8 cellular contexts compared by ENCODE assay signal in genomic region chr19:11434703-11435056, GRCh38. TPM values are rescaled to one million over a fixed set of nuclear protein-coding genes. Genes with fewer than 3 reads are reported as not detected.
DNase-seq lines count a peak whose midpoint lies in the region; ATAC-seq, FAIRE-seq and TF ChIP-seq lines count a peak whose summit lies in the region.

No MANE protein-coding gene starts in this region.

- H3K27ac ChIP-seq in K562 (ENCODE audit: extremely low read depth, low read depth, low read length): peak overlapping the region; percentile 19; the same call in 1 of the 3 replicates

- no peaks in the 10 kb centered on the region for H3K27me3 ChIP-seq in K562 (ENCODE audit: control insufficient read depth in 2 of 2, insufficient read depth in 2 of 2, low read length in 2 of 2)

- WGBS in K562 (ENCODE audit: insufficient coverage, low coverage, missing lambda C conversion rate): under 1% methylated on average over 9 of the region's 9 CpGs

- peaks cover 5% of the 10 kb centered on the region for H3K9me1 ChIP-seq in K562 (ENCODE audit: control insufficient read depth, insufficient read depth, low read length)

- H3K4me2 ChIP-seq in K562 (ENCODE audit: insufficient read depth, low read length): peak overlapping the region; percentile 92

- in situ Hi-C loops in K562 (cut with MboI): loop anchor here (5.0 kb wide), 1 partner anchor 137 kb away; the partner anchor contains the start of gene TSPAN16

- intact Hi-C loops in K562 (cut with micrococcal nuclease) (loop anchor here (1.0 to 2.0 kb wide), 2 partner anchors 50 to 60 kb away; partner anchors contain the start of genes EPOR and SWSAP1), mucosa of descending colon (cut with DNase I, micrococcal nuclease) (no loop called here)

- peaks cover 11 to 22% of the 10 kb centered on the region in 2 experiments; a peak in 4 of 5 replicates for H3K4me1 ChIP-seq in K562 (replicated peaks in 1 of 2; ENCODE audit: control insufficient read depth in 2 of 2, insufficient read depth in 2 of 2, low read length in 2 of 2)
- H3K4me1 ChIP-seq in mucosa of descending colon (ENCODE audit: low read depth): peaks cover 9% of the 10 kb centered on the region

- BruUV-seq in K562 (replicated peaks; lab: Mats Ljungman, UMichigan): no TSS peak

- no peak for DNase-seq in K562 (ENCODE audit: extremely low read depth in 1 of 4, low spot score in 3 of 4)
- no peak for DNase-seq in mucosa of descending colon
- DNase-seq in pons (ENCODE audit: low spot score): no peak
- no peak for DNase-seq in NOMO-1 treated with DMSO at 0.1 percent for 48 hours (lab: John Stamatoyannopoulos, UW; ENCODE audit: unreplicated experiment)
- DNase-seq in inferior parietal cortex (ENCODE audit: extremely low spot score): no peak

- ATAC-seq in GM19035 (IDR thresholded peaks at IDR 0.05; ENCODE audit: unreplicated experiment): peak; percentile 17
- ATAC-seq in HG03135 (IDR thresholded peaks at IDR 0.05; ENCODE audit: unreplicated experiment): peak; percentile 22
- peak; percentile 10 for ATAC-seq in K562
- peak; percentile 1 for ATAC-seq in mucosa of descending colon
- ATAC-seq in GM19463 (IDR thresholded peaks at IDR 0.05; ENCODE audit: unreplicated experiment): no peak

- H3K36me3 ChIP-seq in K562 (ENCODE audit: control insufficient read depth, insufficient read depth, low read length) (peaks cover 30% of the 10 kb centered on the region), mucosa of descending colon (ENCODE audit: low read depth) (peaks cover 7% of the 10 kb centered on the region)

- peaks cover 20% of the 10 kb centered on the region for H3K79me2 ChIP-seq in K562 (ENCODE audit: control insufficient read depth, insufficient read depth, low read length)

- FAIRE-seq in K562 (lab: Jason Lieb, UNC): no peak

- no peaks in the 10 kb centered on the region for H3K9me3 ChIP-seq in K562 (replicated peaks; ENCODE audit: control insufficient read depth, insufficient read depth, low read depth, low read length)
- no peaks in the 10 kb centered on the region for H3K9me3 ChIP-seq in mucosa of descending colon

- TF ChIP-seq CTCF in K562 (IDR thresholded peaks at IDR 0.05 in 2 of 3, conservative IDR thresholded peaks at IDR 0.05 in 1 of 3; ENCODE audit: insufficient read depth in 2 of 3, low read depth in 1 of 3, low read length in 3 of 3) (no peak), mucosa of descending colon (IDR thresholded peaks at IDR 0.05) (no peak)

- no peak for TF ChIP-seq POLR2A in K562 (conservative IDR thresholded peaks at IDR 0.05)

- TF ChIP-seq RAD21 in K562 (CRISPR knock-in tag; conservative IDR thresholded peaks at IDR 0.05 in 1 of 2, IDR thresholded peaks at IDR 0.05 in 1 of 2): no peak

- peak overlapping the region; percentile 40 to 95 for H3K9ac ChIP-seq in K562 (ENCODE audit: insufficient read depth in 1 of 2, low read depth in 2 of 2, low read length in 2 of 2)

- H4K20me1 ChIP-seq in K562 (replicated peaks; ENCODE audit: control insufficient read depth, insufficient read depth, low read length): no peaks in the 10 kb centered on the region

- TF ChIP-seq EP300 in K562 (IDR thresholded peaks at IDR 0.05; ENCODE audit: low read length): no peak

- CTCF ChIA-PET in K562 (lab: Yijun Ruan, JAX; ENCODE audit: low intra/inter-chr PET ratio): interaction anchor here (0.7 kb wide), 1 partner anchor 203 kb away, joined by 3 read pairs; no protein-coding TSS in a partner anchor

- POLR2A ChIA-PET in K562 (lab: Yijun Ruan, JAX): interaction anchor here (0.6 to 1.4 kb wide), 6 partner anchors 17 to 505 kb away, joined by 3 to 6 read pairs (median 3); no protein-coding TSS in a partner anchor

- H3K4me3 ChIP-seq in K562 (peak overlapping the region; percentile 65), mucosa of descending colon (peak overlapping the region; percentile 28)

- peak overlapping the region; percentile 98 for H2AFZ ChIP-seq in K562 (ENCODE audit: low read depth, low read length)

RNA-seq across cellular contexts. Expression of gene ODAD3, which starts 0.2 kb away (rescaled TPM):
- 0.25 and 0.74 TPM in 2 replicates for total RNA-seq in K562 (2011; cell fraction: chromatin; rRNA removed; ENCODE audit: low replicate concordance)
- total RNA-seq in K562 (2011; cell fraction: nucleolus; rRNA removed): 0.26 and 1.2 TPM in 2 replicates
- 0.29 TPM in 1 of 2 replicates, not detected in the other for total RNA-seq in K562 (2011; cell fraction: nucleoplasm; rRNA removed)
- total RNA-seq in K562 (2014; rRNA removed): 0.08 and 0.14 TPM in 2 replicates
- total RNA-seq in K562 (2014; rRNA removed; fragmentation: Illumina TruSeq; extraction: Trizol): 0.11 TPM in 1 of 2 replicates, not detected in the other
- total RNA-seq in K562 (2015; rRNA removed; fragmentation: Illumina TruSeq; extraction: Trizol): 0.08 TPM in 1 of 2 replicates, not detected in the other
- 0.18 and 0.51 TPM in 2 replicates for total RNA-seq in K562 (2021)
- polyA plus RNA-seq in K562 (2011; rRNA removed): 0.19 TPM in 1 of 2 replicates, not detected in the other
- polyA plus RNA-seq in K562 (2011; cell fraction: cytosol; rRNA removed): 0.12 TPM in 2 replicates
- 0.54 and 0.66 TPM in 2 replicates for polyA plus RNA-seq in K562 (2011; cell fraction: nucleus; rRNA removed)
- 0.16 and 0.19 TPM in 2 replicates for polyA plus RNA-seq in K562 (2012)
- polyA plus RNA-seq in K562 (2014; fragmentation: Illumina TruSeq; extraction: Trizol): 0.08 and 0.12 TPM in 2 replicates
- under 1 TPM; 0.07 to 0.18 TPM for polyA plus RNA-seq in K562 (2014; fragmentation: Nextera tagmentation; extraction: Ambion mirVana)
- polyA plus RNA-seq in K562 (2014; rRNA removed): 0.72 and 1.5 TPM in 2 replicates
- polyA minus RNA-seq in K562 (2011; rRNA and poly(A)+ RNA removed): not detected in 2 replicates
- not detected in 2 replicates for polyA minus RNA-seq in K562 (2011; cell fraction: cytosol; rRNA and poly(A)+ RNA removed)
- polyA minus RNA-seq in K562 (2011; cell fraction: nucleus; rRNA and poly(A)+ RNA removed): 0.13 and 0.22 TPM in 2 replicates
- total RNA-seq in mucosa of descending colon: under 1 TPM in 2 of 3 donors, not detected in 1; 0.14 to 0.28 TPM

RNA-seq across cellular contexts. Expression of gene PRKCSH, which starts 0.8 kb away (rescaled TPM):
- 161 and 438 TPM in 2 replicates for total RNA-seq in K562 (2011; cell fraction: chromatin; rRNA removed; ENCODE audit: low replicate concordance)
- 419 and 446 TPM in 2 replicates for total RNA-seq in K562 (2011; cell fraction: nucleolus; rRNA removed)
- 236 and 271 TPM in 2 replicates for total RNA-seq in K562 (2011; cell fraction: nucleoplasm; rRNA removed)
- total RNA-seq in K562 (2014; rRNA removed) (99.4 and 135 TPM in 2 replicates), K562 (2014; rRNA removed; fragmentation: Illumina TruSeq; extraction: Trizol) (25.6 and 28.4 TPM in 2 replicates), K562 (2015; rRNA removed; fragmentation: Illumina TruSeq; extraction: Trizol) (48.1 and 52.1 TPM in 2 replicates), K562 (2021) (297 and 303 TPM in 2 replicates), mucosa of descending colon (100 to 1,000 TPM; 249 to 337 (median 302) TPM)
- polyA plus RNA-seq in K562 (2011; rRNA removed) (39.1 and 96.2 TPM in 2 replicates), K562 (2014; fragmentation: Illumina TruSeq; extraction: Trizol) (155 and 235 TPM in 2 replicates), K562 (2014; fragmentation: Nextera tagmentation; extraction: Ambion mirVana) (1 to 10 TPM; 2.3 to 6.9 TPM), K562 (2014; rRNA removed) (76.5 and 88.9 TPM in 2 replicates)
- polyA plus RNA-seq in K562 (2011; cell fraction: cytosol; rRNA removed): 68.3 and 79.6 TPM in 2 replicates
- polyA plus RNA-seq in K562 (2011; cell fraction: nucleus; rRNA removed): 221 and 243 TPM in 2 replicates
- 242 and 451 TPM in 2 replicates for polyA plus RNA-seq in K562 (2012)
- 31.6 and 32.5 TPM in 2 replicates for polyA minus RNA-seq in K562 (2011; rRNA and poly(A)+ RNA removed)
- 147 and 227 TPM in 2 replicates for polyA minus RNA-seq in K562 (2011; cell fraction: cytosol; rRNA and poly(A)+ RNA removed)
- 56.5 and 75.8 TPM in 2 replicates for polyA minus RNA-seq in K562 (2011; cell fraction: nucleus; rRNA and poly(A)+ RNA removed)

RNA-seq across cellular contexts. Expression of gene RGL3, which starts 15.6 kb away (rescaled TPM):
- 1.2 and 4.6 TPM in 2 replicates for total RNA-seq in K562 (2011; cell fraction: chromatin; rRNA removed; ENCODE audit: low replicate concordance)
- total RNA-seq in K562 (2011; cell fraction: nucleolus; rRNA removed): 1.3 and 1.5 TPM in 2 replicates
- 0.38 and 2.1 TPM in 2 replicates for total RNA-seq in K562 (2011; cell fraction: nucleoplasm; rRNA removed)
- total RNA-seq in K562 (2014; rRNA removed) (0.16 and 0.32 TPM in 2 replicates), K562 (2014; rRNA removed; fragmentation: Illumina TruSeq; extraction: Trizol) (not detected in 2 replicates), K562 (2015; rRNA removed; fragmentation: Illumina TruSeq; extraction: Trizol) (0.11 TPM in 1 of 2 replicates, not detected in the other), K562 (2021) (0.40 and 0.58 TPM in 2 replicates), mucosa of descending colon (10 to 100 TPM; 10.7 to 15.1 (median 11.0) TPM)
- polyA plus RNA-seq in K562 (2011; rRNA removed) (0.26 and 0.61 TPM in 2 replicates), K562 (2014; fragmentation: Illumina TruSeq; extraction: Trizol) (0.22 TPM in 2 replicates), K562 (2014; fragmentation: Nextera tagmentation; extraction: Ambion mirVana) (not detected), K562 (2014; rRNA removed) (0.09 and 0.12 TPM in 2 replicates)
- polyA plus RNA-seq in K562 (2011; cell fraction: cytosol; rRNA removed): 0.34 and 0.40 TPM in 2 replicates
- 2.1 and 3.0 TPM in 2 replicates for polyA plus RNA-seq in K562 (2011; cell fraction: nucleus; rRNA removed)
- 0.52 and 1.4 TPM in 2 replicates for polyA plus RNA-seq in K562 (2012)
- polyA minus RNA-seq in K562 (2011; rRNA and poly(A)+ RNA removed): 0.14 TPM in 1 of 2 replicates, not detected in the other
- polyA minus RNA-seq in K562 (2011; cell fraction: cytosol; rRNA and poly(A)+ RNA removed): 2.7 TPM in 1 of 2 replicates, not detected in the other
- 0.33 and 0.67 TPM in 2 replicates for polyA minus RNA-seq in K562 (2011; cell fraction: nucleus; rRNA and poly(A)+ RNA removed)

RNA-seq across cellular contexts. Expression of gene ELAVL3, which starts 46.2 kb away (rescaled TPM):
- not detected in 2 replicates for total RNA-seq in K562 (2011; cell fraction: chromatin; rRNA removed; ENCODE audit: low replicate concordance)
- total RNA-seq in K562 (2011; cell fraction: nucleolus; rRNA removed): not detected in 2 replicates
- not detected in 2 replicates for total RNA-seq in K562 (2011; cell fraction: nucleoplasm; rRNA removed)
- total RNA-seq in K562 (2014; rRNA removed) (0.16 TPM in 1 of 2 replicates, not detected in the other), K562 (2014; rRNA removed; fragmentation: Illumina TruSeq; extraction: Trizol) (not detected in 2 replicates), K562 (2015; rRNA removed; fragmentation: Illumina TruSeq; extraction: Trizol) (not detected in 2 replicates), K562 (2021) (not detected in 2 replicates), mucosa of descending colon (1 to 10 TPM in 1 of 3 donors, under 1 TPM in 1, not detected in 1; 0.51 to 2.5 TPM)
- polyA plus RNA-seq in K562 (2011; rRNA removed) (not detected in 2 replicates), K562 (2014; fragmentation: Illumina TruSeq; extraction: Trizol) (not detected in 2 replicates), K562 (2014; fragmentation: Nextera tagmentation; extraction: Ambion mirVana) (not detected), K562 (2014; rRNA removed) (not detected in 2 replicates)
- not detected in 2 replicates for polyA plus RNA-seq in K562 (2011; cell fraction: cytosol; rRNA removed)
- not detected in 2 replicates for polyA plus RNA-seq in K562 (2011; cell fraction: nucleus; rRNA removed)
- 0.01 TPM in 1 of 2 replicates, not detected in the other for polyA plus RNA-seq in K562 (2012)
- not detected in 2 replicates for polyA minus RNA-seq in K562 (2011; rRNA and poly(A)+ RNA removed)
- polyA minus RNA-seq in K562 (2011; cell fraction: cytosol; rRNA and poly(A)+ RNA removed): not detected in 2 replicates
- not detected in 2 replicates for polyA minus RNA-seq in K562 (2011; cell fraction: nucleus; rRNA and poly(A)+ RNA removed)

RNA-seq across cellular contexts. Expression of gene EPOR, which starts 50.6 kb away (rescaled TPM):
- total RNA-seq in K562 (2011; cell fraction: chromatin; rRNA removed; ENCODE audit: low replicate concordance): 15.0 and 49.1 TPM in 2 replicates
- 46.8 and 47.2 TPM in 2 replicates for total RNA-seq in K562 (2011; cell fraction: nucleolus; rRNA removed)
- 28.8 and 30.8 TPM in 2 replicates for total RNA-seq in K562 (2011; cell fraction: nucleoplasm; rRNA removed)
- total RNA-seq in K562 (2014; rRNA removed) (10.0 and 14.7 TPM in 2 replicates), K562 (2014; rRNA removed; fragmentation: Illumina TruSeq; extraction: Trizol) (2.8 and 3.3 TPM in 2 replicates), K562 (2015; rRNA removed; fragmentation: Illumina TruSeq; extraction: Trizol) (5.0 and 5.2 TPM in 2 replicates), K562 (2021) (14.1 and 15.6 TPM in 2 replicates), mucosa of descending colon (1 to 10 TPM; 2.8 to 4.7 (median 3.6) TPM)
- polyA plus RNA-seq in K562 (2011; rRNA removed) (8.7 and 9.2 TPM in 2 replicates), K562 (2014; fragmentation: Illumina TruSeq; extraction: Trizol) (8.5 and 8.9 TPM in 2 replicates), K562 (2014; fragmentation: Nextera tagmentation; extraction: Ambion mirVana) (1 to 10 TPM; 1.3 TPM), K562 (2014; rRNA removed) (17.0 and 17.9 TPM in 2 replicates)
- polyA plus RNA-seq in K562 (2011; cell fraction: cytosol; rRNA removed): 7.9 and 28.0 TPM in 2 replicates
- polyA plus RNA-seq in K562 (2011; cell fraction: nucleus; rRNA removed): 17.3 and 44.3 TPM in 2 replicates
- polyA plus RNA-seq in K562 (2012): 11.3 and 13.7 TPM in 2 replicates
- polyA minus RNA-seq in K562 (2011; rRNA and poly(A)+ RNA removed): 1.9 and 4.3 TPM in 2 replicates
- 6.1 and 8.2 TPM in 2 replicates for polyA minus RNA-seq in K562 (2011; cell fraction: cytosol; rRNA and poly(A)+ RNA removed)
- 5.2 and 6.9 TPM in 2 replicates for polyA minus RNA-seq in K562 (2011; cell fraction: nucleus; rRNA and poly(A)+ RNA removed)
